In genomic region chr16:20897897-20898296, GRCh38 we compare ENCODE assay signal across 11 cellular contexts. TPM values are rescaled to one million over a fixed set of nuclear protein-coding genes. Genes with fewer than 3 reads are reported as not detected.
DNase-seq lines count a peak whose midpoint lies in the region; ATAC-seq, FAIRE-seq and TF ChIP-seq lines count a peak whose summit lies in the region.
"Had no signal": no experiment of that assay in that cellular context is flagged by ENCODE, and none has a peak within 500 bp of the region (broad histone marks: within the 10 kb centered on the region; RNA-seq: fewer than 3 reads in every experiment).

No MANE protein-coding gene starts in this region.

- H3K27me3 ChIP-seq in cardiac muscle cell = no peaks in the 10 kb centered on the region
- no peaks in the 10 kb centered on the region for H3K27me3 ChIP-seq in K562 (ENCODE audit: control insufficient read depth in 2 of 2, insufficient read depth in 2 of 2, low read length in 2 of 2)
- H3K27me3 ChIP-seq in lower lobe of right lung (ENCODE audit: low read depth) = no peaks in the 10 kb centered on the region
- H3K27me3 ChIP-seq in tibial nerve = no peaks in the 10 kb centered on the region
- H3K27me3 ChIP-seq: SJSA1 had no signal

- intact Hi-C loops in Right ventricle myocardium superior (cut with DNase I) (no loop called here), K562 (cut with micrococcal nuclease) (no loop called here), lower lobe of right lung (cut with DNase I) (no loop called here)

- H3K9me3 ChIP-seq in cardiac muscle cell (ENCODE audit: low read depth) (no peaks in the 10 kb centered on the region), K562 (replicated peaks; ENCODE audit: control insufficient read depth, insufficient read depth, low read depth, low read length) (no peaks in the 10 kb centered on the region), lower lobe of right lung (no peaks in the 10 kb centered on the region), tibial nerve (no peaks in the 10 kb centered on the region)
- H3K9me3 ChIP-seq: SJSA1 had no signal

- peak in 1 of 2 donors; percentile 30 for DNase-seq in cardiac muscle cell (ENCODE audit: low read depth in 1 of 2, low spot score in 1 of 2)
- no peak for DNase-seq in Right ventricle myocardium superior
- DNase-seq in K562 (ENCODE audit: extremely low read depth in 1 of 4, low spot score in 3 of 4) = no peak
- no peak for DNase-seq in lower lobe of right lung
- DNase-seq in tibial nerve (ENCODE audit: low spot score in 2 of 2) = no peak
- DNase-seq in NCI-H446 treated with DMSO at 0.1 percent for 48 hours (lab: John Stamatoyannopoulos, UW) = no peak
- no peak for DNase-seq in SK-N-DZ (ENCODE audit: low spot score)
- DNase-seq: CD4-positive, CD25-positive, alpha-beta regulatory T cell; effector CD8-positive, alpha-beta T cell had no signal

- H3K9ac ChIP-seq in K562 (ENCODE audit: insufficient read depth in 1 of 2, low read depth in 2 of 2, low read length in 2 of 2) = no peak overlapping the region

- no peak for FAIRE-seq in K562 (lab: Jason Lieb, UNC)

- no TSS peak for BruUV-seq in K562 (replicated peaks; lab: Mats Ljungman, UMichigan)

- 29% methylated on average over 3 of the region's 3 CpGs for WGBS in K562 (ENCODE audit: insufficient coverage, low coverage, missing lambda C conversion rate)
- 72% methylated on average over 3 of the region's 3 CpGs for WGBS in tibial nerve, 2 donors

- POLR2A ChIA-PET in K562 (lab: Yijun Ruan, JAX) = interaction anchor here (1.0 kb wide), 1 partner anchor 14 kb away, joined by 3 read pairs; no protein-coding TSS in a partner anchor

- H3K4me2 ChIP-seq in K562 (ENCODE audit: insufficient read depth, low read length) = no peak overlapping the region

- H3K4me1 ChIP-seq in cardiac muscle cell (ENCODE audit: low read depth) (peaks cover 23% of the 10 kb centered on the region), K562 (replicated peaks in 1 of 2; ENCODE audit: control insufficient read depth in 2 of 2, insufficient read depth in 2 of 2, low read length in 2 of 2) (peaks cover 14 to 25% of the 10 kb centered on the region in 2 experiments), lower lobe of right lung (peaks cover 45% of the 10 kb centered on the region), tibial nerve (peaks cover 0 to 74% (median 31%) of the 10 kb centered on the region in 4 donors)

- H3K9me1 ChIP-seq in K562 (ENCODE audit: control insufficient read depth, insufficient read depth, low read length) = no peaks in the 10 kb centered on the region

- TF ChIP-seq EP300 in K562 (IDR thresholded peaks at IDR 0.05; ENCODE audit: low read length) (no peak), tibial nerve (IDR thresholded peaks at IDR 0.05) (no peak)

- in situ Hi-C loops in K562 (cut with MboI) = no loop called here

- no peak for ATAC-seq in Right ventricle myocardium superior (ENCODE audit: poor library complexity)
- ATAC-seq in K562 = no peak
- no peak for ATAC-seq in lower lobe of right lung
- no peak for ATAC-seq in HG02885 (IDR thresholded peaks at IDR 0.05; ENCODE audit: poor library complexity, unreplicated experiment)

- H2AFZ ChIP-seq in K562 (ENCODE audit: low read depth, low read length) = no peak overlapping the region

- H3K4me3 ChIP-seq in cardiac muscle cell = peak overlapping the region; percentile 1
- no peak overlapping the region for H3K4me3 ChIP-seq in K562
- no peak overlapping the region for H3K4me3 ChIP-seq in lower lobe of right lung
- H3K4me3 ChIP-seq in tibial nerve = peak overlapping the region in 1 of 4 donors; percentile 63
- H3K4me3 ChIP-seq: SJSA1 had no signal

- TF ChIP-seq RAD21 in K562 (CRISPR knock-in tag; conservative IDR thresholded peaks at IDR 0.05 in 1 of 2, IDR thresholded peaks at IDR 0.05 in 1 of 2) = no peak

- H3K36me3 ChIP-seq in cardiac muscle cell (no peaks in the 10 kb centered on the region), K562 (ENCODE audit: control insufficient read depth, insufficient read depth, low read length) (peaks cover 21% of the 10 kb centered on the region; the same call in 1 of the 3 replicates), lower lobe of right lung (peaks cover 32% of the 10 kb centered on the region), tibial nerve (peaks cover 0 to 26% (median 0%) of the 10 kb centered on the region in 3 donors)

- no peaks in the 10 kb centered on the region for H4K20me1 ChIP-seq in K562 (replicated peaks; ENCODE audit: control insufficient read depth, insufficient read depth, low read length)

- TF ChIP-seq CTCF in cardiac muscle cell (IDR thresholded peaks at IDR 0.05; ENCODE audit: low read depth, low read length) (no peak), K562 (IDR thresholded peaks at IDR 0.05 in 2 of 3, conservative IDR thresholded peaks at IDR 0.05 in 1 of 3; ENCODE audit: insufficient read depth in 2 of 3, low read depth in 1 of 3, low read length in 3 of 3) (no peak), lower lobe of right lung (IDR thresholded peaks at IDR 0.05) (no peak), tibial nerve (IDR thresholded peaks at IDR 0.05) (no peak)

- CTCF ChIA-PET in K562 (lab: Yijun Ruan, JAX; ENCODE audit: low intra/inter-chr PET ratio) = no interaction called here

- H3K79me2 ChIP-seq in K562 (ENCODE audit: control insufficient read depth, insufficient read depth, low read length) = peaks cover 40% of the 10 kb centered on the region

- no peak overlapping the region for H3K27ac ChIP-seq in cardiac muscle cell
- no peak overlapping the region for H3K27ac ChIP-seq in K562 (ENCODE audit: extremely low read depth, low read depth, low read length)
- peak overlapping the region; percentile 7 for H3K27ac ChIP-seq in lower lobe of right lung
- H3K27ac ChIP-seq in tibial nerve = peak overlapping the region; percentile 12 to 100 (median 92)
- H3K27ac ChIP-seq: SJSA1 had no signal

- no peak for TF ChIP-seq POLR2A in K562 (conservative IDR thresholded peaks at IDR 0.05)
- no peak for TF ChIP-seq POLR2A in tibial nerve (IDR thresholded peaks at IDR 0.05)

TF ChIP-seq in K562, 482 proteins besides CTCF, POLR2A, EP300 and RAD21 (continues in another document):
- 0 out of 2 replicates have a peak, but pooled peaks have one; percentile 14 for TF ChIP-seq HMBOX1 (IDR thresholded peaks at IDR 0.05)

RNA-seq across cellular contexts. Expression of gene DCUN1D3, which starts 2.3 kb away (rescaled TPM):
- total RNA-seq in cardiac muscle cell (6.7 and 9.2 TPM in 2 replicates), Right ventricle myocardium superior (14.6 TPM), K562 (2014; rRNA removed) (2.2 TPM in 2 replicates), K562 (2014; rRNA removed; fragmentation: Illumina TruSeq; extraction: Trizol) (2.2 and 3.2 TPM in 2 replicates), K562 (2015; rRNA removed; fragmentation: Illumina TruSeq; extraction: Trizol) (2.9 and 3.5 TPM in 2 replicates), K562 (2021) (3.8 and 4.7 TPM in 2 replicates), lower lobe of right lung (20.7 TPM), tibial nerve (10 to 100 TPM; 28.8 to 37.5 (median 29.3) TPM)
- polyA plus RNA-seq in cardiac muscle cell (4.5 and 6.6 TPM in 2 replicates), K562 (2011; rRNA removed) (2.6 and 3.1 TPM in 2 replicates), K562 (2014; fragmentation: Illumina TruSeq; extraction: Trizol) (1.4 and 1.6 TPM in 2 replicates), K562 (2014; fragmentation: Nextera tagmentation; extraction: Ambion mirVana) (1 to 10 TPM; 1.0 to 1.9 TPM), K562 (2014; rRNA removed) (1.8 and 2.4 TPM in 2 replicates)
- 8.4 and 10.3 TPM in 2 replicates for total RNA-seq in K562 (2011; cell fraction: chromatin; rRNA removed; ENCODE audit: low replicate concordance)
- 4.1 and 4.8 TPM in 2 replicates for total RNA-seq in K562 (2011; cell fraction: nucleolus; rRNA removed)
- total RNA-seq in K562 (2011; cell fraction: nucleoplasm; rRNA removed) = 9.6 and 13.8 TPM in 2 replicates
- polyA plus RNA-seq in K562 (2011; cell fraction: cytosol; rRNA removed) = 1.3 and 1.8 TPM in 2 replicates
- 5.6 and 5.7 TPM in 2 replicates for polyA plus RNA-seq in K562 (2011; cell fraction: nucleus; rRNA removed)
- polyA plus RNA-seq in K562 (2012) = 1.8 and 2.8 TPM in 2 replicates
- polyA minus RNA-seq in K562 (2011; rRNA and poly(A)+ RNA removed) = 5.3 and 6.9 TPM in 2 replicates
- 2.7 and 3.2 TPM in 2 replicates for polyA minus RNA-seq in K562 (2011; cell fraction: cytosol; rRNA and poly(A)+ RNA removed)
- polyA minus RNA-seq in K562 (2011; cell fraction: nucleus; rRNA and poly(A)+ RNA removed) = 3.9 and 6.3 TPM in 2 replicates
- polyA plus RNA-seq in SK-N-DZ (2014; cell fraction: cytosol; rRNA removed) = 4.4 and 7.9 TPM in 2 replicates
- 5.9 and 6.6 TPM in 2 replicates for polyA plus RNA-seq in SK-N-DZ (2014; cell fraction: nucleus; rRNA removed)

RNA-seq across cellular contexts. Expression of gene LYRM1, which starts 2.7 kb away (rescaled TPM):
- 42.6 and 49.8 TPM in 2 replicates for total RNA-seq in cardiac muscle cell
- 37.3 and 41.6 TPM in 2 replicates for polyA plus RNA-seq in cardiac muscle cell
- total RNA-seq in Right ventricle myocardium superior = 49.8 TPM
- total RNA-seq in K562 (2011; cell fraction: chromatin; rRNA removed; ENCODE audit: low replicate concordance) = 5.6 and 11.9 TPM in 2 replicates
- total RNA-seq in K562 (2011; cell fraction: nucleolus; rRNA removed) = 3.3 and 3.7 TPM in 2 replicates
- total RNA-seq in K562 (2011; cell fraction: nucleoplasm; rRNA removed) = 8.4 and 14.1 TPM in 2 replicates
- total RNA-seq in K562 (2014; rRNA removed) = 22.0 and 32.7 TPM in 2 replicates
- total RNA-seq in K562 (2014; rRNA removed; fragmentation: Illumina TruSeq; extraction: Trizol) = 26.2 and 28.2 TPM in 2 replicates
- 26.0 and 26.5 TPM in 2 replicates for total RNA-seq in K562 (2015; rRNA removed; fragmentation: Illumina TruSeq; extraction: Trizol)
- 17.5 and 18.9 TPM in 2 replicates for total RNA-seq in K562 (2021)
- 26.9 and 32.7 TPM in 2 replicates for polyA plus RNA-seq in K562 (2011; rRNA removed)
- 9.0 and 16.7 TPM in 2 replicates for polyA plus RNA-seq in K562 (2011; cell fraction: cytosol; rRNA removed)
- 7.8 and 12.3 TPM in 2 replicates for polyA plus RNA-seq in K562 (2011; cell fraction: nucleus; rRNA removed)
- 24.3 and 54.4 TPM in 2 replicates for polyA plus RNA-seq in K562 (2012)
- 36.9 and 40.2 TPM in 2 replicates for polyA plus RNA-seq in K562 (2014; fragmentation: Illumina TruSeq; extraction: Trizol)
- polyA plus RNA-seq in K562 (2014; fragmentation: Nextera tagmentation; extraction: Ambion mirVana) = 10 to 100 TPM; 40.0 to 44.1 TPM
- polyA plus RNA-seq in K562 (2014; rRNA removed) = 26.3 and 27.3 TPM in 2 replicates
- 18.1 and 18.9 TPM in 2 replicates for polyA minus RNA-seq in K562 (2011; rRNA and poly(A)+ RNA removed)
- 5.5 and 9.6 TPM in 2 replicates for polyA minus RNA-seq in K562 (2011; cell fraction: cytosol; rRNA and poly(A)+ RNA removed)
- 2.6 and 5.8 TPM in 2 replicates for polyA minus RNA-seq in K562 (2011; cell fraction: nucleus; rRNA and poly(A)+ RNA removed)
- 23.3 TPM for total RNA-seq in lower lobe of right lung
- total RNA-seq in tibial nerve = 10 to 100 TPM; 30.6 to 67.3 (median 39.4) TPM
- 36.6 and 48.7 TPM in 2 replicates for polyA plus RNA-seq in SK-N-DZ (2014; cell fraction: cytosol; rRNA removed)
- 22.8 and 33.8 TPM in 2 replicates for polyA plus RNA-seq in SK-N-DZ (2014; cell fraction: nucleus; rRNA removed)

Comparison
In these comparisons a context has a peak if more than half of its experiments do, and no peak if none do; other contexts are left out.
1. H3K27ac ChIP-seq: peak in lower lobe of right lung (single experiment) and tibial nerve (4 of 4); none in cardiac muscle cell (single experiment) and K562 (single experiment).